ENCODE assay signal across 8 cellular contexts in genomic region chr18:21179590-21180220, GRCh38.
DNase-seq lines count a peak whose midpoint lies in the region; ATAC-seq and TF ChIP-seq lines count a peak whose summit lies in the region.

No MANE protein-coding gene starts in this region.

- H3K27me3 Mint-ChIP-seq in activated T-cell treated with anti-CD3 and anti-CD28 coated beads, Interleukin-2, amount 50 U/mL, for 4 hours (ENCODE audit: low read depth), result no peaks in the 10 kb centered on the region

- BruUV-seq in IMR-90 (replicated peaks; lab: Mats Ljungman, UMichigan), result no TSS peak

- H4K91ac ChIP-seq in IMR-90 (ENCODE audit: insufficient read depth, low read depth, low read length), result no peak overlapping the region

- no peak overlapping the region for H2BK5ac ChIP-seq in IMR-90 (ENCODE audit: low read depth, low read length, poor library complexity, severe bottlenecking)

- no peak overlapping the region for H3K56ac ChIP-seq in IMR-90 (ENCODE audit: extremely low read depth, insufficient read depth, low read length)

- H3K27ac ChIP-seq in IMR-90 (ENCODE audit: insufficient read depth, low read length) (no peak overlapping the region), prostate gland (no peak overlapping the region)

- ATAC-seq in GM19438 (IDR thresholded peaks at IDR 0.05; ENCODE audit: low read depth, unreplicated experiment) (peak; percentile 77), IMR-90 (ENCODE audit: low read depth) (peak; percentile 94), HG03571 (IDR thresholded peaks at IDR 0.05; ENCODE audit: unreplicated experiment) (no peak)
- ATAC-seq in activated T-cell treated with anti-CD3 and anti-CD28 coated beads, Interleukin-2, amount 50 U/mL, for 4 hours, result peak; percentile 58 to 67

- no peak overlapping the region for H3K4me3 Mint-ChIP-seq in activated T-cell treated with anti-CD3 and anti-CD28 coated beads, Interleukin-2, amount 50 U/mL, for 4 hours

- no peak overlapping the region for H3K14ac ChIP-seq in IMR-90 (replicated peaks; ENCODE audit: low read depth, low read length)

- H4K5ac ChIP-seq in IMR-90 (ENCODE audit: low read depth, low read length), result no peak overlapping the region

- TF ChIP-seq POLR2A in IMR-90 (IDR thresholded peaks at IDR 0.05; ENCODE audit: low read depth, low read length), result no peak
- TF ChIP-seq POLR2A in prostate gland (IDR thresholded peaks at IDR 0.05), result no peak

- H3K4me3 ChIP-seq in IMR-90 (ENCODE audit: insufficient read depth, low read depth, low read length), result no peak overlapping the region
- H3K4me3 ChIP-seq in prostate gland, result no peak overlapping the region

- no peaks in the 10 kb centered on the region for H3K4me1 Mint-ChIP-seq in activated T-cell treated with anti-CD3 and anti-CD28 coated beads, Interleukin-2, amount 50 U/mL, for 4 hours (ENCODE audit: low read depth)

- no peak overlapping the region for H2AK9ac ChIP-seq in IMR-90 (replicated peaks; ENCODE audit: low read depth, low read length, poor library complexity)

- intact Hi-C loops in IMR-90 (cut with micrococcal nuclease) (no loop called here), prostate gland (cut with DNase I) (no loop called here)

- peaks cover under 1% of the 10 kb centered on the region; the same call in 1 of the 2 replicates for H3K27me3 ChIP-seq in IMR-90 (ENCODE audit: control insufficient read depth, insufficient read depth, low read length)
- H3K27me3 ChIP-seq in prostate gland (replicated peaks; ENCODE audit: insufficient read depth), result no peaks in the 10 kb centered on the region

- H4K20me1 ChIP-seq in IMR-90 (ENCODE audit: insufficient read depth, low read length), result no peaks in the 10 kb centered on the region

- no peak overlapping the region for H3K23ac ChIP-seq in IMR-90 (ENCODE audit: low read depth, low read length)

- in situ Hi-C loops in IMR-90 (cut with MboI; ENCODE audit: low sequenced_read_pairs), result no loop called here

- H3K9me3 Mint-ChIP-seq in activated T-cell treated with anti-CD3 and anti-CD28 coated beads, Interleukin-2, amount 50 U/mL, for 4 hours, result no peaks in the 10 kb centered on the region

- H2BK15ac ChIP-seq in IMR-90 (ENCODE audit: low read depth, low read length), result no peak overlapping the region

- no peak overlapping the region for H3K18ac ChIP-seq in IMR-90 (ENCODE audit: low read depth, low read length)

- H3K9me3 ChIP-seq in IMR-90 (ENCODE audit: control insufficient read depth, insufficient read depth, low read length) (no peaks in the 10 kb centered on the region), prostate gland (no peaks in the 10 kb centered on the region)

- no peaks in the 10 kb centered on the region for H3K4me1 ChIP-seq in IMR-90 (ENCODE audit: control insufficient read depth, insufficient read depth, low read length)
- no peaks in the 10 kb centered on the region for H3K4me1 ChIP-seq in prostate gland (replicated peaks)

- peak; percentile 81 for TF ChIP-seq CTCF in IMR-90 (conservative IDR thresholded peaks at IDR 0.05; ENCODE audit: low read depth, low read length)
- TF ChIP-seq CTCF in prostate gland (IDR thresholded peaks at IDR 0.05), result peak; percentile 28 to 69 (median 64)

- H2BK20ac ChIP-seq in IMR-90 (ENCODE audit: low read depth, low read length), result no peak overlapping the region

- no peaks in the 10 kb centered on the region for H3K36me3 ChIP-seq in IMR-90 (ENCODE audit: control insufficient read depth, insufficient read depth, low read length)
- H3K36me3 ChIP-seq in prostate gland, result no peaks in the 10 kb centered on the region

- no peaks in the 10 kb centered on the region for H3K36me3 Mint-ChIP-seq in activated T-cell treated with anti-CD3 and anti-CD28 coated beads, Interleukin-2, amount 50 U/mL, for 4 hours (ENCODE audit: insufficient read depth)

- H3K4me2 ChIP-seq in IMR-90 (ENCODE audit: low read depth, low read length), result no peak overlapping the region

- POLR2A ChIA-PET in IMR-90 (lab: Charles Lee; ENCODE audit: unreplicated experiment), result interaction anchor here (0.6 kb wide), 1 partner anchor 68 kb away, joined by 4 read pairs; the partner anchor contains the start of gene ROCK1

- no peak overlapping the region for H3K9ac ChIP-seq in IMR-90 (ENCODE audit: low read depth, low read length)

- no peaks in the 10 kb centered on the region for H3K79me1 ChIP-seq in IMR-90 (ENCODE audit: low read depth in 1 of 2, low read length in 2 of 2)

- peak; percentile 87 for TF ChIP-seq RAD21 in IMR-90 (IDR thresholded peaks at IDR 0.05; ENCODE audit: low read length)

- H3K4ac ChIP-seq in IMR-90 (ENCODE audit: low read depth, low read length), result no peak overlapping the region

- H2AK5ac ChIP-seq in IMR-90 (ENCODE audit: low read depth, low read length), result no peak overlapping the region

- CTCF ChIA-PET in IMR-90 (lab: Yijun Ruan, JAX), result interaction anchor here (0.6 to 2.1 kb wide), 13 partner anchors 8 to 213 kb away, joined by 3 to 8 read pairs (median 4); partner anchors contain the start of gene ROCK1

- H3K9me1 ChIP-seq in IMR-90 (ENCODE audit: insufficient read depth, low read length), result no peaks in the 10 kb centered on the region

- no peak overlapping the region for H2BK120ac ChIP-seq in IMR-90 (ENCODE audit: low read depth, low read length)

- no peak overlapping the region for H2AFZ ChIP-seq in IMR-90 (replicated peaks; ENCODE audit: low read length, poor library complexity)

- WGBS in IMR-90 (ENCODE audit: extremely low coverage in 2 of 2, insufficient read length in 1 of 2), 2 experiments, result no CpG with 5 or more reads among the region's 7 CpGs
- 28% methylated on average over 7 of the region's 7 CpGs for WGBS in prostate gland

- H4K8ac ChIP-seq in IMR-90 (ENCODE audit: low read depth in 2 of 2, low read length in 2 of 2), result no peak overlapping the region

- dilution Hi-C loops in IMR-90 (cut with HindIII; ENCODE audit: low sequenced_read_pairs, unreplicated experiment), result no loop called here

- DNase-seq in DMS 273 (lab: John Stamatoyannopoulos, UW; ENCODE audit: unreplicated experiment) (peak; percentile 83), IMR-90 (peak; percentile 73), OCI-M1 (lab: John Stamatoyannopoulos, UW) (peak; percentile 90), glomerular visceral epithelial cell (ENCODE audit: extremely low spot score) (peak; percentile 67), prostate gland (ENCODE audit: low spot score) (peak; percentile 46)
- peak; percentile 18 for DNase-seq in activated T-cell treated with anti-CD3 and anti-CD28 coated beads, Interleukin-2, amount 50 U/mL, for 4 hours

TF ChIP-seq in IMR-90, 13 proteins besides CTCF, POLR2A, EP300 and RAD21:
- peak; percentile 79 for TF ChIP-seq SMC3 (IDR thresholded peaks at IDR 0.05; ENCODE audit: low read depth, low read length)
- TF ChIP-seq FOS (IDR thresholded peaks at IDR 0.05; ENCODE audit: low read depth, low read length), result no peak

Comparison
In these comparisons a context has a peak if more than half of its experiments do, and no peak if none do; other contexts are left out.
1. DNase-seq: peak in every context shown above with its lines; median percentile 90 in OCI-M1; 83 in DMS 273; 73 in IMR-90; 67 in glomerular visceral epithelial cell; 46 in prostate gland; 18 in activated T-cell treated with anti-CD3 and anti-CD28 coated beads, Interleukin-2, amount 50 U/mL, for 4 hours.